Comparison of ENCODE assay signal across 8 cellular contexts in genomic region chr17:64420143-64420670, GRCh38. TPM values are rescaled to one million over a fixed set of nuclear protein-coding genes. Genes with fewer than 3 reads are reported as not detected.
DNase-seq lines count a peak whose midpoint lies in the region; ATAC-seq, FAIRE-seq and TF ChIP-seq lines count a peak whose summit lies in the region.

No MANE protein-coding gene starts in this region.

- peak; percentile 82 for TF ChIP-seq CTCF in Loucy (conservative IDR thresholded peaks at IDR 0.05; ENCODE audit: low read length)
- TF ChIP-seq CTCF in OCI-LY3 (IDR thresholded peaks at IDR 0.05; ENCODE audit: low read depth, low read length): peak; percentile 80
- peak; percentile 75 to 90 (median 79) for TF ChIP-seq CTCF in K562 (IDR thresholded peaks at IDR 0.05 in 2 of 3, conservative IDR thresholded peaks at IDR 0.05 in 1 of 3; ENCODE audit: insufficient read depth in 2 of 3, low read depth in 1 of 3, low read length in 3 of 3)
- TF ChIP-seq CTCF in smooth muscle cell (IDR thresholded peaks at IDR 0.05; ENCODE audit: borderline replicate concordance, insufficient read depth, poor library complexity, severe bottlenecking): peak; percentile 72

- H4K20me1 ChIP-seq in Loucy (ENCODE audit: insufficient read depth, low read length, poor library complexity, severe bottlenecking) (no peaks in the 10 kb centered on the region), OCI-LY3 (ENCODE audit: insufficient read depth, low read length) (no peaks in the 10 kb centered on the region), K562 (replicated peaks; ENCODE audit: control insufficient read depth, insufficient read depth, low read length) (no peaks in the 10 kb centered on the region), smooth muscle cell (ENCODE audit: low read depth) (no peaks in the 10 kb centered on the region)

- peak; percentile 94 to 95 for TF ChIP-seq RAD21 in K562 (CRISPR knock-in tag; conservative IDR thresholded peaks at IDR 0.05 in 1 of 2, IDR thresholded peaks at IDR 0.05 in 1 of 2)

- POLR2A ChIA-PET in K562 (lab: Yijun Ruan, JAX): interaction anchor here (0.7 to 4.2 kb wide), 9 partner anchors 13 to 338 kb away, joined by 3 to 59 read pairs (median 3); partner anchors contain the start of genes CEP95, DDX5 and POLG2

- intact Hi-C loops in K562 (cut with micrococcal nuclease): loop anchor here (1.0 to 5.0 kb wide), 7 partner anchors 77 to 542 kb away; partner anchors contain the start of gene POLG2

- TF ChIP-seq EP300 in K562 (IDR thresholded peaks at IDR 0.05; ENCODE audit: low read length): no peak

- no peaks in the 10 kb centered on the region for H3K9me3 Mint-ChIP-seq in activated naive CD4-positive, alpha-beta T cell treated with anti-CD3 and anti-CD28 coated beads, Interleukin-2, amount 50 U/mL, for 72 hours

- no peaks in the 10 kb centered on the region for H3K36me3 Mint-ChIP-seq in activated naive CD4-positive, alpha-beta T cell treated with anti-CD3 and anti-CD28 coated beads, Interleukin-2, amount 50 U/mL, for 72 hours

- H3F3A ChIP-seq in Loucy (ENCODE audit: low read depth): no peaks in the 10 kb centered on the region
- H3F3A ChIP-seq in smooth muscle cell (ENCODE audit: low read depth): no peaks in the 10 kb centered on the region

- H3K4me1 ChIP-seq in Loucy (ENCODE audit: insufficient read depth, low read length, poor library complexity, severe bottlenecking) (no peaks in the 10 kb centered on the region), OCI-LY3 (ENCODE audit: low read length) (peaks cover 8% of the 10 kb centered on the region; the same call in 1 of the 2 replicates), K562 (replicated peaks in 1 of 2; ENCODE audit: control insufficient read depth in 2 of 2, insufficient read depth in 2 of 2, low read length in 2 of 2) (peaks cover 0 to 9% of the 10 kb centered on the region in 2 experiments; a peak in 1 of 5 replicates), smooth muscle cell (ENCODE audit: low read depth) (no peaks in the 10 kb centered on the region)

- no peak overlapping the region for H3K9ac ChIP-seq in Loucy (ENCODE audit: low read depth, low read length, poor library complexity, severe bottlenecking)
- no peak overlapping the region for H3K9ac ChIP-seq in OCI-LY3 (ENCODE audit: low read length)
- H3K9ac ChIP-seq in K562 (ENCODE audit: insufficient read depth in 1 of 2, low read depth in 2 of 2, low read length in 2 of 2): no peak overlapping the region
- no peak overlapping the region for H3K9ac ChIP-seq in smooth muscle cell (ENCODE audit: low read depth)

- WGBS in K562 (ENCODE audit: insufficient coverage, low coverage, missing lambda C conversion rate): 15% methylated on average over 6 of the region's 6 CpGs
- 26% methylated on average over 6 of the region's 6 CpGs for WGBS in smooth muscle cell (ENCODE audit: low lambda C conversion rate)

- in situ Hi-C loops in K562 (cut with MboI): loop anchor here (5.0 to 10.0 kb wide), 3 partner anchors 72 to 545 kb away; no protein-coding TSS in a partner anchor

- TF ChIP-seq POLR2A in K562 (conservative IDR thresholded peaks at IDR 0.05): no peak

- H3K36me3 ChIP-seq in Loucy (ENCODE audit: insufficient read depth, low read length): no peaks in the 10 kb centered on the region
- no peaks in the 10 kb centered on the region for H3K36me3 ChIP-seq in OCI-LY3 (replicated peaks; ENCODE audit: low read depth, low read length)
- no peaks in the 10 kb centered on the region for H3K36me3 ChIP-seq in K562 (ENCODE audit: control insufficient read depth, insufficient read depth, low read length)
- no peaks in the 10 kb centered on the region for H3K36me3 ChIP-seq in smooth muscle cell (ENCODE audit: low read depth)

- no peaks in the 10 kb centered on the region for H3K9me1 ChIP-seq in K562 (ENCODE audit: control insufficient read depth, insufficient read depth, low read length)

- no peak overlapping the region for H3K27ac Mint-ChIP-seq in activated naive CD4-positive, alpha-beta T cell treated with anti-CD3 and anti-CD28 coated beads, Interleukin-2, amount 50 U/mL, for 72 hours

- H3K4me2 ChIP-seq in Loucy (ENCODE audit: low read depth, low read length, poor library complexity, severe bottlenecking) (no peak overlapping the region), OCI-LY3 (ENCODE audit: low read length) (no peak overlapping the region), K562 (ENCODE audit: insufficient read depth, low read length) (no peak overlapping the region), smooth muscle cell (no peak overlapping the region)

- H3K79me2 ChIP-seq in Loucy (ENCODE audit: insufficient read depth, low read length) (no peaks in the 10 kb centered on the region), OCI-LY3 (ENCODE audit: low read length) (no peaks in the 10 kb centered on the region), K562 (ENCODE audit: control insufficient read depth, insufficient read depth, low read length) (no peaks in the 10 kb centered on the region), smooth muscle cell (ENCODE audit: low read depth) (no peaks in the 10 kb centered on the region)

- H3K9me3 ChIP-seq in Loucy (ENCODE audit: insufficient read depth, low read depth, low read length): no peaks in the 10 kb centered on the region
- no peaks in the 10 kb centered on the region for H3K9me3 ChIP-seq in OCI-LY3 (ENCODE audit: insufficient read depth, low read length)
- H3K9me3 ChIP-seq in K562 (replicated peaks; ENCODE audit: control insufficient read depth, insufficient read depth, low read depth, low read length): no peaks in the 10 kb centered on the region
- H3K9me3 ChIP-seq in smooth muscle cell (replicated peaks; ENCODE audit: low read depth): no peaks in the 10 kb centered on the region

- no TSS peak for BruUV-seq in K562 (replicated peaks; lab: Mats Ljungman, UMichigan)

- CTCF ChIA-PET in K562 (lab: Yijun Ruan, JAX; ENCODE audit: low intra/inter-chr PET ratio): interaction anchor here (0.6 to 4.7 kb wide), 12 partner anchors 71 to 540 kb away, joined by 3 to 71 read pairs (median 4); partner anchors contain the start of genes DDX5 and POLG2

- no peaks in the 10 kb centered on the region for H3K27me3 ChIP-seq in Loucy (ENCODE audit: insufficient read depth, low read length, poor library complexity, severe bottlenecking)
- H3K27me3 ChIP-seq in OCI-LY3 (ENCODE audit: low read depth, low read length): peaks cover 19% of the 10 kb centered on the region; the same call in 1 of the 2 replicates
- H3K27me3 ChIP-seq in K562 (ENCODE audit: control insufficient read depth in 2 of 2, insufficient read depth in 2 of 2, low read length in 2 of 2): no peaks in the 10 kb centered on the region
- no peaks in the 10 kb centered on the region for H3K27me3 ChIP-seq in smooth muscle cell (ENCODE audit: low read depth)

- no peak for FAIRE-seq in K562 (lab: Jason Lieb, UNC)

- ATAC-seq in activated naive CD4-positive, alpha-beta T cell treated with anti-CD3 and anti-CD28 coated beads, Interleukin-2, amount 50 U/mL, for 72 hours: peak; percentile 83 to 86
- peak; percentile 92 for ATAC-seq in K562
- no peak for ATAC-seq in GM21528 (IDR thresholded peaks at IDR 0.05; ENCODE audit: low FRiP score, unreplicated experiment)

- H3K4me3 ChIP-seq in Loucy (ENCODE audit: low read length, poor library complexity, severe bottlenecking) (no peak overlapping the region), OCI-LY3 (ENCODE audit: low read length) (no peak overlapping the region), K562 (no peak overlapping the region), smooth muscle cell (no peak overlapping the region)

- H2AFZ ChIP-seq in Loucy (ENCODE audit: low read length) (no peak overlapping the region), OCI-LY3 (ENCODE audit: low read depth, low read length) (no peak overlapping the region), K562 (ENCODE audit: low read depth, low read length) (no peak overlapping the region), smooth muscle cell (ENCODE audit: low read depth) (no peak overlapping the region)

- no peaks in the 10 kb centered on the region for H3K9me2 ChIP-seq in Loucy (replicated peaks; ENCODE audit: low read depth, low read length)

- peak in 1 of 2 donors; percentile 41 for DNase-seq in activated naive CD4-positive, alpha-beta T cell treated with anti-CD3 and anti-CD28 coated beads, Interleukin-2, amount 50 U/mL, for 72 hours (ENCODE audit: low spot score in 2 of 2)
- DNase-seq in activated naive CD4-positive, alpha-beta T cell treated with anti-CD3 and anti-CD28 coated beads, Interleukin-2, amount 50 U/mL, for 16 hours: no peak
- DNase-seq in K562 (ENCODE audit: extremely low read depth in 1 of 4, low spot score in 3 of 4): peak; percentile 59 to 83 (median 66)
- DNase-seq in iPS-NIHi11 (ENCODE audit: low spot score): peak; percentile 72
- no peak for DNase-seq in smooth muscle cell (lab: John Stamatoyannopoulos, UW; ENCODE audit: unreplicated experiment)

- H3K27ac ChIP-seq in OCI-LY3 (ENCODE audit: low read length) (no peak overlapping the region), K562 (ENCODE audit: extremely low read depth, low read depth, low read length) (no peak overlapping the region), smooth muscle cell (ENCODE audit: low read depth) (no peak overlapping the region)

RNA-seq across cellular contexts. Expression of gene MILR1, which starts 28.7 kb away (rescaled TPM):
- under 1 TPM in 1 of 2 donors, not detected in 1; 0.64 TPM for total RNA-seq in activated naive CD4-positive, alpha-beta T cell treated with anti-CD3 and anti-CD28 coated beads, Interleukin-2, amount 50 U/mL, for 72 hours
- 10.8 and 12.0 TPM in 2 replicates for total RNA-seq in K562 (2011; cell fraction: chromatin; rRNA removed; ENCODE audit: low replicate concordance)
- 5.0 and 6.2 TPM in 2 replicates for total RNA-seq in K562 (2011; cell fraction: nucleolus; rRNA removed)
- total RNA-seq in K562 (2011; cell fraction: nucleoplasm; rRNA removed): 5.9 and 8.5 TPM in 2 replicates
- total RNA-seq in K562 (2014; rRNA removed) (3.8 and 4.3 TPM in 2 replicates), K562 (2014; rRNA removed; fragmentation: Illumina TruSeq; extraction: Trizol) (7.5 and 8.7 TPM in 2 replicates), K562 (2015; rRNA removed; fragmentation: Illumina TruSeq; extraction: Trizol) (14.1 and 16.2 TPM in 2 replicates), K562 (2021) (4.1 and 4.7 TPM in 2 replicates), smooth muscle cell (not detected in 2 replicates)
- polyA plus RNA-seq in K562 (2011; rRNA removed) (5.6 and 9.7 TPM in 2 replicates), K562 (2014; fragmentation: Illumina TruSeq; extraction: Trizol) (13.3 and 14.7 TPM in 2 replicates), K562 (2014; fragmentation: Nextera tagmentation; extraction: Ambion mirVana) (1 to 10 TPM; 4.6 to 7.1 TPM), K562 (2014; rRNA removed) (7.1 and 7.8 TPM in 2 replicates), smooth muscle cell (not detected in 2 replicates)
- polyA plus RNA-seq in K562 (2011; cell fraction: cytosol; rRNA removed): 4.1 and 8.7 TPM in 2 replicates
- 10.0 and 12.4 TPM in 2 replicates for polyA plus RNA-seq in K562 (2011; cell fraction: nucleus; rRNA removed)
- 9.0 and 64.8 TPM in 2 replicates for polyA plus RNA-seq in K562 (2012)
- 3.8 and 5.5 TPM in 2 replicates for polyA minus RNA-seq in K562 (2011; rRNA and poly(A)+ RNA removed)
- polyA minus RNA-seq in K562 (2011; cell fraction: cytosol; rRNA and poly(A)+ RNA removed): 1.8 TPM in 1 of 2 replicates, not detected in the other
- polyA minus RNA-seq in K562 (2011; cell fraction: nucleus; rRNA and poly(A)+ RNA removed): 2.2 and 5.1 TPM in 2 replicates

RNA-seq across cellular contexts. Expression of gene PECAM1, which starts 29.5 kb away (rescaled TPM):
- total RNA-seq in activated naive CD4-positive, alpha-beta T cell treated with anti-CD3 and anti-CD28 coated beads, Interleukin-2, amount 50 U/mL, for 72 hours: 10 to 100 TPM in 1 of 2 donors, 1 to 10 TPM in 1; 6.3 to 21.5 TPM
- 13.3 and 15.0 TPM in 2 replicates for total RNA-seq in K562 (2011; cell fraction: chromatin; rRNA removed; ENCODE audit: low replicate concordance)
- 5.2 and 10.7 TPM in 2 replicates for total RNA-seq in K562 (2011; cell fraction: nucleolus; rRNA removed)
- total RNA-seq in K562 (2011; cell fraction: nucleoplasm; rRNA removed): 7.6 and 11.1 TPM in 2 replicates
- 2.8 and 3.3 TPM in 2 replicates for total RNA-seq in K562 (2014; rRNA removed)
- total RNA-seq in K562 (2014; rRNA removed; fragmentation: Illumina TruSeq; extraction: Trizol): 3.3 and 4.4 TPM in 2 replicates
- 2.9 and 3.2 TPM in 2 replicates for total RNA-seq in K562 (2015; rRNA removed; fragmentation: Illumina TruSeq; extraction: Trizol)
- 10.3 and 10.7 TPM in 2 replicates for total RNA-seq in K562 (2021)
- polyA plus RNA-seq in K562 (2011; rRNA removed): 10.8 and 21.7 TPM in 2 replicates
- 5.7 and 10.0 TPM in 2 replicates for polyA plus RNA-seq in K562 (2011; cell fraction: cytosol; rRNA removed)
- polyA plus RNA-seq in K562 (2011; cell fraction: nucleus; rRNA removed): 3.7 and 4.1 TPM in 2 replicates
- 7.9 and 15.5 TPM in 2 replicates for polyA plus RNA-seq in K562 (2012)
- polyA plus RNA-seq in K562 (2014; fragmentation: Illumina TruSeq; extraction: Trizol): 4.5 and 4.8 TPM in 2 replicates
- polyA plus RNA-seq in K562 (2014; fragmentation: Nextera tagmentation; extraction: Ambion mirVana): 1 to 10 TPM; 1.5 to 7.4 TPM
- 5.1 and 7.9 TPM in 2 replicates for polyA plus RNA-seq in K562 (2014; rRNA removed)
- polyA minus RNA-seq in K562 (2011; rRNA and poly(A)+ RNA removed): 34.7 and 50.5 TPM in 2 replicates
- 7.3 and 20.2 TPM in 2 replicates for polyA minus RNA-seq in K562 (2011; cell fraction: cytosol; rRNA and poly(A)+ RNA removed)
- polyA minus RNA-seq in K562 (2011; cell fraction: nucleus; rRNA and poly(A)+ RNA removed): 2.3 and 7.0 TPM in 2 replicates
- not detected in 2 replicates for total RNA-seq in smooth muscle cell
- polyA plus RNA-seq in smooth muscle cell: not detected in 2 replicates

Comparison
In these comparisons a context has a peak if more than half of its experiments do, and no peak if none do; other contexts are left out.
1. DNase-seq: peak in K562 (4 of 4) and iPS-NIHi11 (single experiment); none in activated naive CD4-positive, alpha-beta T cell treated with anti-CD3 and anti-CD28 coated beads, Interleukin-2, amount 50 U/mL, for 16 hours (single experiment) and smooth muscle cell (single experiment).
2. Peak in every context shown above with its lines, with median percentiles within 50 percentile points of each other: CTCF ChIP-seq.